In the genomic region with DNA sequence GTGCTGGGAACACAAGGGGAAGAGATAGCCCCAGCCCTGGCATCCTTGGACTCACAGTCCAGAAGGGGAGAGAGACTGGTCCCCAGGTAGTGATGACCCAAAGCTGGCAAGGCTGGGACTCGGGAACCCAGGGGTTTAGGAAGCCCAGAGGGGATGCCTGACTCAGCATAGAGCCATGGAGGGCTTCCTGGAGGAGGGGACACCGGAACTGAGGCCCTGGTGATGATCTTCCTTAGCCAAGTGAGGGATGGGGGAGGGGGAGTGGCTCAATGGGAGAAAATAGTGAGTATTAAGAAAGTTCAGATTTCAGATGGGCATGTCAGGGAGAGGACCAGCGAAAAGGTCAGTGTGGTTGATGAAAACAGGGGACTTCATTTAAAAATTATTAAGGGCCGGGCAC, we compare ENCODE assay signal across 21 cellular contexts. TPM values are rescaled to one million over a fixed set of nuclear protein-coding genes. Genes with fewer than 3 reads are reported as not detected.
"Had no signal": no experiment of that assay in that cellular context is flagged by ENCODE, and none has a peak within 500 bp of the region (broad histone marks: within the 10 kb centered on the region; RNA-seq: fewer than 3 reads in every experiment).

No MANE protein-coding gene starts in this region.

- H3K36me3 ChIP-seq: lower lobe of right lung, ovary, prostate gland, vagina, WERI-Rb-1 had no signal

- H3K27ac ChIP-seq: foreskin keratinocyte, lower lobe of right lung, ovary, prostate gland, testis, vagina, WERI-Rb-1 had no signal

- H3K9me3 ChIP-seq: lower lobe of right lung, ovary, prostate gland, testis, vagina had no signal

- H3K27me3 ChIP-seq: ovary, testis, vagina had no signal

- H3K4me3 ChIP-seq: lower lobe of right lung, ovary, prostate gland, vagina had no signal

- H3K4me1 ChIP-seq: foreskin keratinocyte, prostate gland had no signal

- ATAC-seq: foreskin keratinocyte; lower lobe of right lung; naive thymus-derived CD4-positive, alpha-beta T cell had no signal

- DNase-seq: activated CD4-positive, alpha-beta T cell treated with anti-CD3 and anti-CD28 coated beads for 1 hour; activated CD4-positive, alpha-beta T cell treated with anti-CD3 and anti-CD28 coated beads, Interleukin-2, amount 50 U/mL, for 1 hour; activated gamma-delta T cell treated with Interleukin-2 at 50 U/mL for 16 hours; activated T-cell treated with anti-CD3 and anti-CD28 coated beads, Interleukin-2, amount 50 U/mL, for 1 hour; anterior cingulate cortex; central memory CD4-positive, alpha-beta T cell; foreskin keratinocyte; glutamatergic neuron; kidney; lower lobe of right lung; naive thymus-derived CD4-positive, alpha-beta T cell; ovary; stimulated activated CD4-positive, alpha-beta T cell treated with anti-CD3 and anti-CD28 coated beads, Interleukin-2, amount 100 ng/mL, for 48 hours; stimulated activated naive CD4-positive, alpha-beta T cell; T-helper 1 cell; testis; WERI-Rb-1 had no signal

RNA-seq across cellular contexts. Expression of gene EXOC3L2, which starts 26.8 kb away (rescaled TPM):
- total RNA-seq: naive thymus-derived CD4-positive, alpha-beta T cell had no signal
- polyA plus RNA-seq: naive thymus-derived CD4-positive, alpha-beta T cell had no signal

RNA-seq across cellular contexts. Expression of gene NKPD1, which starts 57.6 kb away (rescaled TPM):
- total RNA-seq: left lobe of liver, lower lobe of right lung, mesenteric fat pad had no signal
